Comparison of ENCODE assay signal across 2 cellular contexts in the genomic region with DNA sequence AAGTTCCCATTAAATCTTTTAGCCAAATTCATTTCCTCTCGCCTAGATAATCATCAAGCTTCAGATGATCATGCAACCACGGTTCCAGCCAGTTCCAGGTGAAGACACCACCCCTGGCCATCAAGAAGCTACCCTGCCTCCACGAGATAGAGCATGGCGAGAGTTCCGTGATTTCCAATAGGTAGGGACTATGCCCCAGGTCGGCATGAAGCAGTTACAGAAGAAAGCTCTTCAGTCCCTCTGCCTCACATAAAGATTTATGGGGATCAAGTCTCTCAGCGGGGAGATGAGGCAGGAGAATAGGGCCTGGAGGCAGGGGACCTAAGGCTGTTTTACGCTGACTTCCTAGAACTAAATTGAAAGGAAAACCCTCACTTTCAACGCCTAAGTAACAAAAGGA.
TF ChIP-seq lines count a peak whose summit lies in the region.

No MANE protein-coding gene starts in this region.

TF ChIP-seq in SK-N-SH, 30 proteins besides CTCF, POLR2A, EP300 and RAD21 (continued from another document):
- TF ChIP-seq, protein P1, sequence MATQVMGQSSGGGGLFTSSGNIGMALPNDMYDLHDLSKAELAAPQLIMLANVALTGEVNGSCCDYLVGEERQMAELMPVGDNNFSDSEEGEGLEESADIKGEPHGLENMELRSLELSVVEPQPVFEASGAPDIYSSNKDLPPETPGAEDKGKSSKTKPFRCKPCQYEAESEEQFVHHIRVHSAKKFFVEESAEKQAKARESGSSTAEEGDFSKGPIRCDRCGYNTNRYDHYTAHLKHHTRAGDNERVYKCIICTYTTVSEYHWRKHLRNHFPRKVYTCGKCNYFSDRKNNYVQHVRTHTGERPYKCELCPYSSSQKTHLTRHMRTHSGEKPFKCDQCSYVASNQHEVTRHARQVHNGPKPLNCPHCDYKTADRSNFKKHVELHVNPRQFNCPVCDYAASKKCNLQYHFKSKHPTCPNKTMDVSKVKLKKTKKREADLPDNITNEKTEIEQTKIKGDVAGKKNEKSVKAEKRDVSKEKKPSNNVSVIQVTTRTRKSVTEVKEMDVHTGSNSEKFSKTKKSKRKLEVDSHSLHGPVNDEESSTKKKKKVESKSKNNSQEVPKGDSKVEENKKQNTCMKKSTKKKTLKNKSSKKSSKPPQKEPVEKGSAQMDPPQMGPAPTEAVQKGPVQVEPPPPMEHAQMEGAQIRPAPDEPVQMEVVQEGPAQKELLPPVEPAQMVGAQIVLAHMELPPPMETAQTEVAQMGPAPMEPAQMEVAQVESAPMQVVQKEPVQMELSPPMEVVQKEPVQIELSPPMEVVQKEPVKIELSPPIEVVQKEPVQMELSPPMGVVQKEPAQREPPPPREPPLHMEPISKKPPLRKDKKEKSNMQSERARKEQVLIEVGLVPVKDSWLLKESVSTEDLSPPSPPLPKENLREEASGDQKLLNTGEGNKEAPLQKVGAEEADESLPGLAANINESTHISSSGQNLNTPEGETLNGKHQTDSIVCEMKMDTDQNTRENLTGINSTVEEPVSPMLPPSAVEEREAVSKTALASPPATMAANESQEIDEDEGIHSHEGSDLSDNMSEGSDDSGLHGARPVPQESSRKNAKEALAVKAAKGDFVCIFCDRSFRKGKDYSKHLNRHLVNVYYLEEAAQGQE (IDR thresholded peaks at IDR 0.05; ENCODE audit: low read depth, low read length) = no peak

TF ChIP-seq in SK-N-SH treated with all-trans-retinoic acid at 6 μM for 48 hours, 23 proteins besides CTCF, POLR2A, EP300 and RAD21 (continued from another document):
- TF ChIP-seq, protein P2, sequence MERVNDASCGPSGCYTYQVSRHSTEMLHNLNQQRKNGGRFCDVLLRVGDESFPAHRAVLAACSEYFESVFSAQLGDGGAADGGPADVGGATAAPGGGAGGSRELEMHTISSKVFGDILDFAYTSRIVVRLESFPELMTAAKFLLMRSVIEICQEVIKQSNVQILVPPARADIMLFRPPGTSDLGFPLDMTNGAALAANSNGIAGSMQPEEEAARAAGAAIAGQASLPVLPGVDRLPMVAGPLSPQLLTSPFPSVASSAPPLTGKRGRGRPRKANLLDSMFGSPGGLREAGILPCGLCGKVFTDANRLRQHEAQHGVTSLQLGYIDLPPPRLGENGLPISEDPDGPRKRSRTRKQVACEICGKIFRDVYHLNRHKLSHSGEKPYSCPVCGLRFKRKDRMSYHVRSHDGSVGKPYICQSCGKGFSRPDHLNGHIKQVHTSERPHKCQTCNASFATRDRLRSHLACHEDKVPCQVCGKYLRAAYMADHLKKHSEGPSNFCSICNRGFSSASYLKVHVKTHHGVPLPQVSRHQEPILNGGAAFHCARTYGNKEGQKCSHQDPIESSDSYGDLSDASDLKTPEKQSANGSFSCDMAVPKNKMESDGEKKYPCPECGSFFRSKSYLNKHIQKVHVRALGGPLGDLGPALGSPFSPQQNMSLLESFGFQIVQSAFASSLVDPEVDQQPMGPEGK (CRISPR knock-in tag; IDR thresholded peaks at IDR 0.05; ENCODE audit: borderline replicate concordance) = no peak
- TF ChIP-seq RARB (CRISPR knock-in tag; IDR thresholded peaks at IDR 0.05) (no peak), PPARA (CRISPR knock-in tag; IDR thresholded peaks at IDR 0.05; ENCODE audit: borderline replicate concordance) (no peak), GLIS3 (CRISPR knock-in tag; IDR thresholded peaks at IDR 0.05) (no peak)
TF ChIP-seq in SK-N-SH treated with all-trans-retinoic acid at 6 μM for 48 hours: peak in this region for 0.
